Comparison of ENCODE assay signal across 24 cellular contexts in the genomic region with DNA sequence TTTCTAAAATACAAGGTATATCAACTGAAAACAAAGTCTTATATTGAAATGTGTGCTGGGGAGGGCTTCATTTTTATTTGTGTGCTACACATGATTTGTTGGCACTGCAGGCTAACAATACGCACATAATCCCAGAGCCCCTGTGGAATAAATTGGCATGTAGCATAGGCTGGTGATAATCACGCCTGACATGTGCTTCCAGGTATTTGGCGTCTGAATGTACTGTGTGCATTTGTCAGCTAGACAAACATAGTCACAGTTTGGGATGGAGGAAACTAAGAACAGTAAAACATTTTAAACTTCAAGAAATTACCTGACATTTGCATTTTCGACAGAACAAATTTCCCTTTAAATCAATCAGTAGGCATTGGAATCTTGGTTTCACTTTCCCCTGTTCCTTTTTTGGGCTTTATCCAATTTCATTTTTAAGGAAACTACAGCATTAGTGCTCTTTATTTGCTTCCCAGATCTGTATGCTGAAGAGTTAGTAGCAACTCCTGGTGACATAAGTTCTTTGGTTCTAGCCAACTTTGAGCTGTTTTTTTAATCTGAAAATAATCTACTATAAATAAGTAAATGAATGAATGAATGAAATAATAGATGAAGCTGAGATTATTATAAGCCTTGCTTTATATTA.
DNase-seq lines count a peak whose midpoint lies in the region; ATAC-seq, FAIRE-seq and TF ChIP-seq lines count a peak whose summit lies in the region.
"Had no signal": no experiment of that assay in that cellular context is flagged by ENCODE, and none has a peak within 500 bp of the region (broad histone marks: within the 10 kb centered on the region; RNA-seq: fewer than 3 reads in every experiment).

No MANE protein-coding gene starts in this region.

- H3K9me3 Mint-ChIP-seq in osteocyte (ENCODE audit: unreplicated experiment) = no peaks in the 10 kb centered on the region

- H3K36me3 ChIP-seq in liver (ENCODE audit: control insufficient read depth in 4 of 4, insufficient read depth in 3 of 4, low read depth in 1 of 4, low read length in 3 of 4) (no peaks in the 10 kb centered on the region), HepG2 (replicated peaks in 1 of 2; ENCODE audit: control insufficient read depth in 1 of 2, insufficient read depth in 2 of 2, low read length in 2 of 2) (no peaks in the 10 kb centered on the region), duodenal mucosa (ENCODE audit: control insufficient read depth in 1 of 2, insufficient read depth in 2 of 2, low read length in 2 of 2) (no peaks in the 10 kb centered on the region), mucosa of stomach (ENCODE audit: control insufficient read depth, insufficient read depth, low read length) (no peaks in the 10 kb centered on the region), vagina (no peaks in the 10 kb centered on the region)
- H3K36me3 ChIP-seq: BLaER1 treated with 17β-estradiol and CSF1 and Interleukin-3, amounts not matched to agents 10 nM and 100 nM; upper lobe of right lung had no signal

- ATAC-seq in HepG2 = no peak
- ATAC-seq: activated CD8-positive, alpha-beta T cell treated with anti-CD3 and anti-CD28 coated beads for 36 hours; naive thymus-derived CD8-positive, alpha-beta T cell; upper lobe of right lung had no signal

- no peak for TF ChIP-seq EP300 in HepG2 (IDR thresholded peaks at IDR 0.05; ENCODE audit: low read depth in 2 of 2, low read length in 2 of 2)
- no peak for TF ChIP-seq EP300 in HepG2 (CRISPR knock-in tag; IDR thresholded peaks at IDR 0.05; ENCODE audit: borderline replicate concordance)

- peaks cover 4% of the 10 kb centered on the region for H3K27me3 Mint-ChIP-seq in osteocyte (ENCODE audit: unreplicated experiment)
- H3K27me3 Mint-ChIP-seq: activated CD8-positive, alpha-beta T cell treated with anti-CD3 and anti-CD28 coated beads for 36 hours; activated T-cell treated with anti-CD3 and anti-CD28 coated beads, Interleukin-2, amount 50 U/mL, for 24 hours; naive thymus-derived CD8-positive, alpha-beta T cell; stimulated activated naive CD8-positive, alpha-beta T cell treated with anti-CD3 and anti-CD28 coated beads, Interleukin-15, Interleukin-2, amounts not matched to agents 100 ng/mL and 50 ng/mL, for 24 hours had no signal

- H2AFZ ChIP-seq in HepG2 (ENCODE audit: low read length) = no peak overlapping the region

- H3K9ac ChIP-seq in liver (ENCODE audit: low read depth in 1 of 2, low read length in 2 of 2) (no peak overlapping the region), HepG2 (ENCODE audit: insufficient read depth, low read depth, low read length) (no peak overlapping the region), duodenal mucosa (ENCODE audit: low read depth in 1 of 2, low read length in 2 of 2) (no peak overlapping the region), mucosa of stomach (ENCODE audit: low read length) (peak overlapping the region; percentile 24)
- H3K9ac ChIP-seq: BLaER1 treated with 17β-estradiol and CSF1 and Interleukin-3, amounts not matched to agents 10 nM and 100 nM had no signal

- no peaks in the 10 kb centered on the region for H3K9me3 ChIP-seq in liver (ENCODE audit: control insufficient read depth in 4 of 4, low read length in 3 of 4)
- peaks cover 25% of the 10 kb centered on the region for H3K9me3 ChIP-seq in HepG2 (ENCODE audit: low read length)
- peaks cover 0 to 5% of the 10 kb centered on the region in 2 donors for H3K9me3 ChIP-seq in duodenal mucosa (ENCODE audit: control insufficient read depth in 1 of 2, low read length in 2 of 2)
- no peaks in the 10 kb centered on the region for H3K9me3 ChIP-seq in mucosa of stomach (ENCODE audit: control insufficient read depth, low read length)
- H3K9me3 ChIP-seq in vagina = no peaks in the 10 kb centered on the region
- H3K9me3 ChIP-seq: upper lobe of right lung had no signal

- POLR2A ChIA-PET in HepG2 (lab: Yijun Ruan, JAX) = no interaction called here

- no peak overlapping the region for H3K27ac ChIP-seq in liver (ENCODE audit: low read depth in 1 of 2, low read length in 2 of 2)
- no peak overlapping the region for H3K27ac ChIP-seq in HepG2 (ENCODE audit: extremely low read length, insufficient read depth, low read length)
- H3K27ac ChIP-seq in duodenal mucosa (ENCODE audit: low read depth, low read length) = no peak overlapping the region
- H3K27ac ChIP-seq in vagina = no peak overlapping the region
- H3K27ac ChIP-seq: BLaER1 treated with 17β-estradiol and CSF1 and Interleukin-3, amounts not matched to agents 10 nM and 100 nM; dorsolateral prefrontal cortex; upper lobe of right lung had no signal

- TF ChIP-seq POLR2A in HepG2 (IDR thresholded peaks at IDR 0.05; ENCODE audit: insufficient read depth in 1 of 2, low read depth in 2 of 2, low read length in 2 of 2) (no peak), vagina (IDR thresholded peaks at IDR 0.05) (no peak)

- H3K4me2 ChIP-seq in HepG2 (ENCODE audit: low read depth, low read length) = no peak overlapping the region
- H3K4me2 ChIP-seq: BLaER1 treated with 17β-estradiol and CSF1 and Interleukin-3, amounts not matched to agents 10 nM and 100 nM had no signal

- in situ Hi-C loops in HepG2 (cut with HindIII; ENCODE audit: extremely low pct_ligation_motif_present, low pct_unique_long_range_greater_than_20kb) = no loop called here

- H3K27ac Mint-ChIP-seq in osteocyte (ENCODE audit: unreplicated experiment) = no peak overlapping the region
- H3K27ac Mint-ChIP-seq: activated CD8-positive, alpha-beta T cell treated with anti-CD3 and anti-CD28 coated beads for 36 hours; activated naive CD4-positive, alpha-beta T cell treated with anti-CD3 and anti-CD28 coated beads for 36 hours; activated T-cell treated with anti-CD3 and anti-CD28 coated beads, Interleukin-2, amount 50 U/mL, for 24 hours; brain; naive thymus-derived CD8-positive, alpha-beta T cell; stimulated activated naive CD8-positive, alpha-beta T cell treated with anti-CD3 and anti-CD28 coated beads, Interleukin-15, Interleukin-2, amounts not matched to agents 100 ng/mL and 50 ng/mL, for 24 hours; T-helper 2 cell treated with Interferon-gamma antibody and Interleukin-4, amounts not matched to agents 5 μg/mL and 100 μg/mL, for 36 hours had no signal

- BruUV-seq in HepG2 (replicated peaks; lab: Mats Ljungman, UMichigan) = no TSS peak

- H3K4me3 ChIP-seq in liver (ENCODE audit: low read depth in 1 of 3, low read length in 3 of 3) = peak overlapping the region in 2 of 3 donors; percentile 25
- no peak overlapping the region for H3K4me3 ChIP-seq in HepG2 (replicated peaks in 1 of 3; ENCODE audit: insufficient read depth in 1 of 3, low read depth in 2 of 3, low read length in 3 of 3)
- peak overlapping the region; percentile 29 to 38 for H3K4me3 ChIP-seq in duodenal mucosa (ENCODE audit: low read depth in 1 of 2, low read length in 2 of 2)
- H3K4me3 ChIP-seq in mucosa of stomach (ENCODE audit: low read length) = no peak overlapping the region
- H3K4me3 ChIP-seq in vagina = no peak overlapping the region
- H3K4me3 ChIP-seq: BLaER1 treated with 17β-estradiol and CSF1 and Interleukin-3, amounts not matched to agents 10 nM and 100 nM; lung; upper lobe of right lung had no signal

- no peaks in the 10 kb centered on the region for H3K79me2 ChIP-seq in HepG2 (ENCODE audit: insufficient read depth, low read length)

- no peaks in the 10 kb centered on the region for H4K20me1 ChIP-seq in HepG2 (ENCODE audit: insufficient read depth, low read length)
- H4K20me1 ChIP-seq: BLaER1 treated with 17β-estradiol and CSF1 and Interleukin-3, amounts not matched to agents 10 nM and 100 nM had no signal

- WGBS in liver = 39% methylated on average over 4 of the region's 4 CpGs
- 3% methylated on average over 4 of the region's 4 CpGs for WGBS in HepG2 (ENCODE audit: low lambda C conversion rate)

- DNase-seq in HepG2 (ENCODE audit: low spot score) (no peak), vagina (ENCODE audit: extremely low spot score in 2 of 2) (no peak), osteocyte (ENCODE audit: extremely low spot score, unreplicated experiment) (no peak), amygdala (lab: John Stamatoyannopoulos, UW) (no peak), NOMO-1 treated with dmso at 0.1 percent for 144 hours (lab: John Stamatoyannopoulos, UW; ENCODE audit: unreplicated experiment) (no peak)
- DNase-seq: activated CD4-positive, CD25-positive, alpha-beta regulatory T cell; activated CD8-positive, alpha-beta T cell treated with anti-CD3 and anti-CD28 coated beads for 36 hours; activated naive CD4-positive, alpha-beta T cell treated with anti-CD3 and anti-CD28 coated beads for 36 hours; activated T-cell treated with anti-CD3 and anti-CD28 coated beads, Interleukin-2, amount 50 U/mL, for 24 hours; GDM1; Karpas-422; naive thymus-derived CD8-positive, alpha-beta T cell; NCI-H82; upper lobe of right lung had no signal

- no peaks in the 10 kb centered on the region for H3K36me3 Mint-ChIP-seq in osteocyte (ENCODE audit: unreplicated experiment)
- H3K36me3 Mint-ChIP-seq: brain; naive thymus-derived CD8-positive, alpha-beta T cell had no signal

- TF ChIP-seq CTCF in liver (IDR thresholded peaks at IDR 0.05; ENCODE audit: low read depth, low read length, missing input control) (no peak), HepG2 (CRISPR knock-in tag; IDR thresholded peaks at IDR 0.05) (no peak), vagina (IDR thresholded peaks at IDR 0.05) (no peak), osteocyte (IDR thresholded peaks at IDR 0.05) (no peak)

- no peak overlapping the region for H3K4me3 Mint-ChIP-seq in osteocyte (ENCODE audit: unreplicated experiment)
- H3K4me3 Mint-ChIP-seq: activated CD8-positive, alpha-beta T cell treated with anti-CD3 and anti-CD28 coated beads for 36 hours; activated naive CD4-positive, alpha-beta T cell treated with anti-CD3 and anti-CD28 coated beads for 36 hours; activated T-cell treated with anti-CD3 and anti-CD28 coated beads, Interleukin-2, amount 50 U/mL, for 24 hours; brain; naive thymus-derived CD8-positive, alpha-beta T cell; stimulated activated naive CD8-positive, alpha-beta T cell treated with anti-CD3 and anti-CD28 coated beads, Interleukin-15, Interleukin-2, amounts not matched to agents 100 ng/mL and 50 ng/mL, for 24 hours; T-helper 2 cell treated with Interferon-gamma antibody and Interleukin-4, amounts not matched to agents 5 μg/mL and 100 μg/mL, for 36 hours had no signal

- no peaks in the 10 kb centered on the region for H3K4me1 ChIP-seq in liver (ENCODE audit: control insufficient read depth in 4 of 4, insufficient read depth in 4 of 4, low read length in 3 of 4)
- H3K4me1 ChIP-seq in HepG2 (ENCODE audit: insufficient read depth, low read length) = no peaks in the 10 kb centered on the region
- H3K4me1 ChIP-seq in duodenal mucosa (ENCODE audit: control insufficient read depth in 1 of 2, insufficient read depth in 2 of 2, low read length in 2 of 2) = no peaks in the 10 kb centered on the region
- no peaks in the 10 kb centered on the region for H3K4me1 ChIP-seq in mucosa of stomach (ENCODE audit: control insufficient read depth, insufficient read depth, low read length)
- H3K4me1 ChIP-seq in vagina = no peaks in the 10 kb centered on the region
- H3K4me1 ChIP-seq: BLaER1 treated with 17β-estradiol and CSF1 and Interleukin-3, amounts not matched to agents 10 nM and 100 nM; upper lobe of right lung had no signal

- intact Hi-C loops in HepG2 (cut with micrococcal nuclease; ENCODE audit: unreplicated experiment) = no loop called here
- intact Hi-C loops in vagina (cut with DNase I) = no loop called here

- CTCF ChIA-PET in HepG2 (lab: Yijun Ruan, JAX; ENCODE audit: low intra/inter-chr PET ratio, low total read pairs) = no interaction called here

- no peak for FAIRE-seq in HepG2 (lab: Jason Lieb, UNC)
- FAIRE-seq: HTR-8/SVneo had no signal

- TF ChIP-seq RAD21 in liver (IDR thresholded peaks at IDR 0.05) (no peak), HepG2 (CRISPR knock-in tag; IDR thresholded peaks at IDR 0.05) (no peak)

- H3K4me1 Mint-ChIP-seq in osteocyte (ENCODE audit: unreplicated experiment) = no peaks in the 10 kb centered on the region
- H3K4me1 Mint-ChIP-seq: naive thymus-derived CD8-positive, alpha-beta T cell had no signal

- H3K27me3 ChIP-seq in liver (ENCODE audit: control insufficient read depth in 4 of 4, insufficient read depth in 4 of 4, low read length in 3 of 4) (peaks cover 0 to 4% (median 0%) of the 10 kb centered on the region in 4 donors), HepG2 (ENCODE audit: control insufficient read depth in 1 of 2, insufficient read depth in 2 of 2, low read length in 2 of 2) (no peaks in the 10 kb centered on the region), duodenal mucosa (ENCODE audit: control insufficient read depth in 1 of 2, insufficient read depth in 2 of 2, low read length in 2 of 2) (no peaks in the 10 kb centered on the region), mucosa of stomach (ENCODE audit: control insufficient read depth, insufficient read depth, low read length) (no peaks in the 10 kb centered on the region), vagina (no peaks in the 10 kb centered on the region)
- H3K27me3 ChIP-seq: BLaER1 treated with 17β-estradiol and CSF1 and Interleukin-3, amounts not matched to agents 10 nM and 100 nM; dorsolateral prefrontal cortex; upper lobe of right lung had no signal

Comparison
In these comparisons a context has a peak if more than half of its experiments do, and no peak if none do; other contexts are left out.
1. H3K4me3 ChIP-seq: peak in liver (2 of 3) and duodenal mucosa (2 of 2); none in HepG2 (0 of 3), mucosa of stomach (single experiment) and vagina (0 of 2).